23 cellular contexts compared by ENCODE assay signal in genomic region chr7:138900040-138900828, GRCh38.
DNase-seq lines count a peak whose midpoint lies in the region; ATAC-seq and TF ChIP-seq lines count a peak whose summit lies in the region.
"Had no signal": no experiment of that assay in that cellular context is flagged by ENCODE, and none has a peak within 500 bp of the region (broad histone marks: within the 10 kb centered on the region; RNA-seq: fewer than 3 reads in every experiment).

No MANE protein-coding gene starts in this region.

- H3K27me3 Mint-ChIP-seq in stimulated activated naive CD8-positive, alpha-beta T cell treated with anti-CD3 and anti-CD28 coated beads, Interleukin-15, Interleukin-2, amounts not matched to agents 100 ng/mL and 50 ng/mL, for 24 hours, result peaks cover 9% of the 10 kb centered on the region

- peak overlapping the region; percentile 40 for H3K27ac Mint-ChIP-seq in stimulated activated naive CD8-positive, alpha-beta T cell treated with anti-CD3 and anti-CD28 coated beads, Interleukin-15, Interleukin-2, amounts not matched to agents 100 ng/mL and 50 ng/mL, for 24 hours

- H2AFZ ChIP-seq in SK-N-SH (ENCODE audit: low read depth), result no peak overlapping the region
- H2AFZ ChIP-seq: parathyroid adenoma had no signal

- no peak for TF ChIP-seq CTCF in SK-N-SH (IDR thresholded peaks at IDR 0.05)

- no peaks in the 10 kb centered on the region for H3K36me3 Mint-ChIP-seq in stimulated activated naive CD8-positive, alpha-beta T cell treated with anti-CD3 and anti-CD28 coated beads, Interleukin-15, Interleukin-2, amounts not matched to agents 100 ng/mL and 50 ng/mL, for 24 hours (ENCODE audit: low read depth)

- peaks cover 33 to 53% of the 10 kb centered on the region in 2 experiments for H3K36me3 ChIP-seq in SK-N-SH (replicated peaks in 1 of 2; ENCODE audit: control insufficient read depth in 1 of 2, insufficient read depth in 2 of 2, low read length in 1 of 2)
- H3K36me3 ChIP-seq: SJSA1, uterus had no signal

- no peaks in the 10 kb centered on the region for H3K9me3 Mint-ChIP-seq in stimulated activated naive CD8-positive, alpha-beta T cell treated with anti-CD3 and anti-CD28 coated beads, Interleukin-15, Interleukin-2, amounts not matched to agents 100 ng/mL and 50 ng/mL, for 24 hours
- H3K9me3 Mint-ChIP-seq: stimulated activated naive CD8-positive, alpha-beta T cell treated with anti-CD3 and anti-CD28 coated beads, Interleukin-15, amount 100 ng/mL, for 72 hours had no signal

- H3K4me1 ChIP-seq in SK-N-SH (ENCODE audit: control insufficient read depth in 1 of 2, insufficient read depth in 2 of 2, low read depth in 1 of 2, low read length in 1 of 2), result no peaks in the 10 kb centered on the region; a peak in 1 of 4 replicates
- H3K4me1 ChIP-seq: parathyroid adenoma, SJSA1, uterus had no signal

- no peak for DNase-seq in stimulated activated naive CD8-positive, alpha-beta T cell treated with anti-CD3 and anti-CD28 coated beads, Interleukin-15, Interleukin-2, amounts not matched to agents 100 U/mL and 50 U/mL, for 24 hours
- DNase-seq in SK-N-SH (no peak), foreskin melanocyte (peak; percentile 68), NAMALWA (ENCODE audit: low spot score) (no peak)
- DNase-seq in activated effector memory CD4-positive, alpha-beta T cell treated with anti-CD3 and anti-CD28 coated beads, Interleukin-2, amount 50 U/mL, for 16 hours, result no peak
- DNase-seq: activated CD4-positive, alpha-beta T cell treated with anti-CD3 and anti-CD28 coated beads for 4 hours; activated naive CD4-positive, alpha-beta T cell treated with anti-CD3 and anti-CD28 coated beads, Interleukin-2, amount 50 U/mL, for 16 hours; activated T-cell treated with anti-CD3 and anti-CD28 coated beads, Interleukin-2, amount 50 U/mL, for 1 hour; COR-L47; effector CD8-positive, alpha-beta T cell; MM.1S; NCI-H187; NCI-H510A; stimulated activated naive CD8-positive, alpha-beta T cell treated with anti-CD3 and anti-CD28 coated beads, Interleukin-15, amount 100 ng/mL, for 72 hours; T-helper 9 cell; uterus had no signal

- H3K4me1 Mint-ChIP-seq in stimulated activated naive CD8-positive, alpha-beta T cell treated with anti-CD3 and anti-CD28 coated beads, Interleukin-15, Interleukin-2, amounts not matched to agents 100 ng/mL and 50 ng/mL, for 24 hours (ENCODE audit: low read depth), result peaks cover 65% of the 10 kb centered on the region

- no peak for TF ChIP-seq EP300 in SK-N-SH (IDR thresholded peaks at IDR 0.05; ENCODE audit: borderline replicate concordance in 1 of 2, low read depth in 1 of 2, low read length in 1 of 2)

- H4K20me1 ChIP-seq in SK-N-SH (ENCODE audit: insufficient read depth), result no peaks in the 10 kb centered on the region

- no peaks in the 10 kb centered on the region for H3K9me2 ChIP-seq in SK-N-SH

- H3K4me2 ChIP-seq in SK-N-SH, result no peak overlapping the region

- no peaks in the 10 kb centered on the region for H3K79me2 ChIP-seq in SK-N-SH (ENCODE audit: insufficient read depth)
- H3K79me2 ChIP-seq: parathyroid adenoma had no signal

- POLR2A ChIA-PET in SK-N-SH (lab: Yijun Ruan, JAX), result no interaction called here

- no peaks in the 10 kb centered on the region for H3K9me3 ChIP-seq in SK-N-SH
- H3K9me3 ChIP-seq: HAP-1, SJSA1, uterus had no signal

- WGBS in SK-N-SH (ENCODE audit: low lambda C conversion rate), result 75% methylated on average over 12 of the region's 12 CpGs

- ATAC-seq in stimulated activated naive CD8-positive, alpha-beta T cell treated with anti-CD3 and anti-CD28 coated beads, Interleukin-15, Interleukin-2, amounts not matched to agents 100 U/mL and 50 U/mL, for 24 hours, result no peak
- ATAC-seq in HG02938 (IDR thresholded peaks at IDR 0.05; ENCODE audit: unreplicated experiment) (no peak), GM19328 (IDR thresholded peaks at IDR 0.05; ENCODE audit: unreplicated experiment) (no peak)
- ATAC-seq: left lobe of liver; stimulated activated naive CD8-positive, alpha-beta T cell treated with anti-CD3 and anti-CD28 coated beads, Interleukin-15, amount 100 ng/mL, for 72 hours had no signal

- H3K27me3 ChIP-seq in SK-N-SH (ENCODE audit: insufficient read depth), result no peaks in the 10 kb centered on the region
- H3K27me3 ChIP-seq: SJSA1, uterus had no signal

- H3K27ac ChIP-seq in SK-N-SH (ENCODE audit: low read depth in 2 of 2, low read length in 1 of 2), result no peak overlapping the region
- H3K27ac ChIP-seq: parathyroid adenoma, SJSA1, uterus had no signal

- H3K4me3 ChIP-seq in SK-N-SH (ENCODE audit: low read depth in 2 of 2, low read length in 1 of 2), result no peak overlapping the region
- H3K4me3 ChIP-seq: HAP-1, SJSA1, uterus had no signal

- peaks cover 6% of the 10 kb centered on the region for H3F3A ChIP-seq in SK-N-SH (replicated peaks; ENCODE audit: insufficient read depth)

- H3K9ac ChIP-seq in SK-N-SH, result no peak overlapping the region
- H3K9ac ChIP-seq: parathyroid adenoma had no signal

- CTCF ChIA-PET in SK-N-SH (lab: Yijun Ruan, JAX), result interaction anchor here (0.9 to 1.5 kb wide), 3 partner anchors 14 to 175 kb away, joined by 3 to 8 read pairs (median 3); no protein-coding TSS in a partner anchor

- H3K4me3 Mint-ChIP-seq in stimulated activated naive CD8-positive, alpha-beta T cell treated with anti-CD3 and anti-CD28 coated beads, Interleukin-15, Interleukin-2, amounts not matched to agents 100 ng/mL and 50 ng/mL, for 24 hours, result no peak overlapping the region
- H3K4me3 Mint-ChIP-seq: stimulated activated naive CD8-positive, alpha-beta T cell treated with anti-CD3 and anti-CD28 coated beads, Interleukin-15, amount 100 ng/mL, for 72 hours had no signal

- no peak for TF ChIP-seq RAD21 in SK-N-SH (IDR thresholded peaks at IDR 0.05; ENCODE audit: low read length)

TF ChIP-seq in SK-N-SH, 30 proteins besides CTCF, POLR2A, EP300 and RAD21:
- TF ChIP-seq RFX5 (IDR thresholded peaks at IDR 0.05; ENCODE audit: low read length) (no peak), EZH2phosphoT487 (IDR thresholded peaks at IDR 0.05; ENCODE audit: borderline replicate concordance, low read depth) (no peak), MXI1 (IDR thresholded peaks at IDR 0.05; ENCODE audit: low read depth, low read length) (no peak), YY1 (IDR thresholded peaks at IDR 0.05; ENCODE audit: low read depth) (no peak), TCF12 (IDR thresholded peaks at IDR 0.05) (peak; percentile 15; the same call in 1 of the 2 replicates), POLR2AphosphoS5 (IDR thresholded peaks at IDR 0.05; ENCODE audit: low read depth, low read length) (no peak), TAF1 (IDR thresholded peaks at IDR 0.05; ENCODE audit: borderline replicate concordance, low read depth, low read length) (no peak), JUND (IDR thresholded peaks at IDR 0.05) (no peak), ELF1 (IDR thresholded peaks at IDR 0.05) (no peak), IRF3 (IDR thresholded peaks at IDR 0.05; ENCODE audit: low read depth, low read length) (no peak), RXRA (IDR thresholded peaks at IDR 0.05; ENCODE audit: borderline replicate concordance, low read depth) (no peak), NFIC (IDR thresholded peaks at IDR 0.05; ENCODE audit: borderline replicate concordance) (peak; percentile 41; the same call in 1 of the 2 replicates), MEF2A (IDR thresholded peaks at IDR 0.05; ENCODE audit: borderline replicate concordance, low read depth) (no peak), MAX (IDR thresholded peaks at IDR 0.05; ENCODE audit: low read depth) (peak; percentile 37; the same call in 1 of the 2 replicates), GABPA (IDR thresholded peaks at IDR 0.05; ENCODE audit: low read depth) (no peak), REST (IDR thresholded peaks at IDR 0.05; ENCODE audit: low read depth, low read length) (no peak), SMC3 (IDR thresholded peaks at IDR 0.05; ENCODE audit: low read depth, low read length) (no peak), CHD2 (IDR thresholded peaks at IDR 0.05; ENCODE audit: low read length, partially characterized antibody) (no peak)
TF ChIP-seq in SK-N-SH: peak in this region for 3.
